In genomic region chr6:6503186-6503585, GRCh38 we compare ENCODE assay signal across 25 cellular contexts.
"Had no signal": no experiment of that assay in that cellular context is flagged by ENCODE, and none has a peak within 500 bp of the region (broad histone marks: within the 10 kb centered on the region; RNA-seq: fewer than 3 reads in every experiment).

No MANE protein-coding gene starts in this region.

- H3K27me3 ChIP-seq: foreskin keratinocyte, left lung, sigmoid colon, thyroid gland, upper lobe of left lung, vagina had no signal

- H3K9me3 ChIP-seq: left lung, mucosa of descending colon, thyroid gland, upper lobe of left lung, vagina had no signal

- H3K36me3 ChIP-seq: heart right ventricle, left lung, sigmoid colon, thyroid gland, upper lobe of left lung, vagina had no signal

- ATAC-seq: activated CD8-positive, alpha-beta T cell treated with anti-CD3 and anti-CD28 coated beads for 36 hours; activated naive CD8-positive, alpha-beta T cell treated with anti-CD3 and anti-CD28 coated beads, Interleukin-2, amount 50 U/mL, for 24 hours; activated T-cell treated with anti-CD3 and anti-CD28 coated beads, Interleukin-2, amount 50 U/mL, for 4 hours; activated T-helper 17 cell treated with anti-CD3 and anti-CD28 coated beads, Interleukin-2, amount 50 U/mL, for 72 hours; esophagus mucosa; foreskin keratinocyte; left lung; mucosa of descending colon; natural killer cell treated with Interleukin-12 subunit alpha and Interleukin-12 subunit beta and Interleukin-15 and Interleukin-18, amount 100 ng/mL, for 72 hours; stimulated activated memory B cell treated with anti-CD40 and anti-IgM and Interleukin-4, amounts not matched to agents 10 μg/mL and 1 μg/mL and 100 μg/mL, for 72 hours; stimulated activated naive CD8-positive, alpha-beta T cell treated with anti-CD3 and anti-CD28 coated beads, Interleukin-15, amount 100 ng/mL, for 72 hours had no signal

- H3K4me3 ChIP-seq: heart right ventricle, left lung, mucosa of descending colon, sigmoid colon, thyroid gland, upper lobe of left lung, vagina had no signal

- DNase-seq: activated B cell treated with CpG ODN at 0.5 μM for 24 hours; activated CD4-positive, alpha-beta T cell treated with anti-CD3 and anti-CD28 coated beads, Interleukin-2, amount 50 U/mL, for 1 hour; activated CD8-positive, alpha-beta T cell treated with anti-CD3 and anti-CD28 coated beads for 36 hours; activated naive CD8-positive, alpha-beta T cell treated with anti-CD3 and anti-CD28 coated beads, Interleukin-2, amount 50 U/mL, for 24 hours; activated T-cell treated with anti-CD3 and anti-CD28 coated beads, Interleukin-2, amount 50 U/mL, for 4 hours; amygdala; central memory CD4-positive, alpha-beta T cell; endodermal cell; foreskin keratinocyte; heart right ventricle; kidney glomerular epithelial cell; left lung; mucosa of descending colon; sigmoid colon; small intestine; stimulated activated CD4-positive, alpha-beta T cell treated with anti-CD3 and anti-CD28 coated beads, Interleukin-4, amount 100 ng/mL, for 24 hours; stimulated activated CD8-positive, alpha-beta memory T cell treated with anti-CD3 and anti-CD28 coated beads, Interleukin-4, amount 100 ng/mL, for 48 hours; stimulated activated naive CD8-positive, alpha-beta T cell treated with anti-CD3 and anti-CD28 coated beads, Interleukin-15, amount 100 ng/mL, for 72 hours; thyroid gland; upper lobe of left lung had no signal

- H3K4me1 ChIP-seq: foreskin keratinocyte, left lung, sigmoid colon, thyroid gland, upper lobe of left lung, vagina had no signal

- H3K27ac ChIP-seq: foreskin keratinocyte, left lung, sigmoid colon, thyroid gland, upper lobe of left lung, vagina had no signal
